Comparison of ENCODE assay signal across 8 cellular contexts in genomic region chr12:47079894-47080724, GRCh38. TPM values are rescaled to one million over a fixed set of nuclear protein-coding genes. Genes with fewer than 3 reads are reported as not detected.
DNase-seq lines count a peak whose midpoint lies in the region; ATAC-seq and TF ChIP-seq lines count a peak whose summit lies in the region.

AMIGO2 (minus strand) TSS chr12:47079959; CDS start chr12:47079002, 957 bp downstream.

- H2AFZ ChIP-seq in H9 (ENCODE audit: low read length): peak within 1 kb of the TSS; percentile 34
- H2AFZ ChIP-seq in OCI-LY1 (ENCODE audit: low read length): peak within 1 kb of the TSS; percentile 83; the same call in 1 of the 2 replicates
- H2AFZ ChIP-seq in neural cell (ENCODE audit: low read depth, low read length): peak within 1 kb of the TSS; percentile 7

- TF ChIP-seq CTCF in H9 (conservative IDR thresholded peaks at IDR 0.05) (no peak), OCI-LY1 (IDR thresholded peaks at IDR 0.05; ENCODE audit: low read length) (no peak), foreskin keratinocyte (conservative IDR thresholded peaks at IDR 0.05) (no peak), neural cell (IDR thresholded peaks at IDR 0.05; ENCODE audit: poor library complexity, severe bottlenecking) (no peak), type B pancreatic cell (conservative IDR thresholded peaks at IDR 0.05) (no peak)

- intact Hi-C loops in activated T-helper 2 cell treated with anti-CD3 and anti-CD28 coated beads, Interferon-gamma antibody, Interleukin-2, Interleukin-4, amounts not matched to agents 10 μg/mL and 5 μg/mL and 100 μg/mL, durations not matched to agents 14 hours and 24 hours and 36 hours (cut with micrococcal nuclease): loop anchor here (1.0 to 5.0 kb wide), 5 partner anchors 67 to 627 kb away; partner anchors contain the start of gene RPAP3

- no peak within 1 kb of the TSS for H3K56ac ChIP-seq in H9 (ENCODE audit: insufficient read length, low read depth, low read length)

- H3K4me1 ChIP-seq in H9 (ENCODE audit: insufficient read depth, low read length) (no peaks in the 10 kb centered on the region; the same call in 1 of the 2 replicates), OCI-LY1 (ENCODE audit: insufficient read depth, low read length, severe bottlenecking) (peaks cover 79% of the 10 kb centered on the region), foreskin keratinocyte (peaks cover 55% of the 10 kb centered on the region)

- H3K36me3 ChIP-seq in OCI-LY1 (ENCODE audit: insufficient read depth, low read length): 0 out of 2 replicates have a peak, but pooled peaks cover 6% of the 10 kb centered on the region
- no peaks in the 10 kb centered on the region for H3K36me3 ChIP-seq in neural cell (ENCODE audit: insufficient read depth, low read length)

- no peak within 1 kb of the TSS for H3K14ac ChIP-seq in H9 (ENCODE audit: insufficient read depth, low read length)

- peak; percentile 32 for ATAC-seq in foreskin keratinocyte

- H2BK12ac ChIP-seq in H9 (ENCODE audit: insufficient read length, low read depth, low read length): no peak within 1 kb of the TSS

- H3K36me3 Mint-ChIP-seq in H9 (ENCODE audit: insufficient read depth in 1 of 3, low read depth in 3 of 3): peaks cover 0 to 5% (median 2%) of the 10 kb centered on the region in 3 experiments; a peak in 3 of 7 replicates
- H3K36me3 Mint-ChIP-seq in activated T-helper 2 cell treated with anti-CD3 and anti-CD28 coated beads, Interferon-gamma antibody, Interleukin-2, Interleukin-4, amounts not matched to agents 10 μg/mL and 5 μg/mL and 100 μg/mL, durations not matched to agents 14 hours and 24 hours and 36 hours (ENCODE audit: low read depth): peaks cover 34% of the 10 kb centered on the region
- H3K36me3 Mint-ChIP-seq in type B pancreatic cell: peaks cover 3% of the 10 kb centered on the region

- H2BK5ac ChIP-seq in H9 (ENCODE audit: insufficient read length, low read length): no peak within 1 kb of the TSS

- no CpG with 5 or more reads among the region's 59 CpGs for WGBS in H9 (ENCODE audit: extremely low coverage, insufficient read length, low lambda C conversion rate)

- peak within 1 kb of the TSS; percentile 43 for H3K9ac ChIP-seq in H9 (ENCODE audit: extremely low read depth, insufficient read length, low read length)
- H3K9ac ChIP-seq in OCI-LY1 (ENCODE audit: low read length): peak within 1 kb of the TSS; percentile 75
- peak within 1 kb of the TSS; percentile 44 for H3K9ac ChIP-seq in neural cell (ENCODE audit: low read length)

- H3K9me2 ChIP-seq in OCI-LY1 (ENCODE audit: low read depth, low read length): no peaks in the 10 kb centered on the region
- no peaks in the 10 kb centered on the region for H3K9me2 ChIP-seq in neural cell (ENCODE audit: insufficient read depth, low read length)

- peaks cover 13% of the 10 kb centered on the region for H3K23me2 ChIP-seq in H9 (ENCODE audit: insufficient read length, low read depth, low read length, poor library complexity, severe bottlenecking)

- H3K4me3 ChIP-seq in OCI-LY1 (ENCODE audit: low read depth, low read length, poor library complexity, severe bottlenecking) (peak within 1 kb of the TSS; percentile 82), neural cell (ENCODE audit: low read length) (peak within 1 kb of the TSS; percentile 76)

- H3K4me1 Mint-ChIP-seq in H9 (peaks cover 32 to 54% of the 10 kb centered on the region in 2 experiments), type B pancreatic cell (ENCODE audit: unreplicated experiment) (peaks cover 30% of the 10 kb centered on the region)
- peaks cover 68% of the 10 kb centered on the region for H3K4me1 Mint-ChIP-seq in activated T-helper 2 cell treated with anti-CD3 and anti-CD28 coated beads, Interferon-gamma antibody, Interleukin-2, Interleukin-4, amounts not matched to agents 10 μg/mL and 5 μg/mL and 100 μg/mL, durations not matched to agents 14 hours and 24 hours and 36 hours (ENCODE audit: low read depth)

- no peak for TF ChIP-seq RAD21 in neural cell (conservative IDR thresholded peaks at IDR 0.05)

- H3K79me1 ChIP-seq in H9 (ENCODE audit: insufficient read depth, low read depth, low read length, poor library complexity, severe bottlenecking): no peaks in the 10 kb centered on the region

- no peak within 1 kb of the TSS for H3K23ac ChIP-seq in H9 (ENCODE audit: insufficient read length, low read depth, low read length)

- H4K20me1 ChIP-seq in H9 (ENCODE audit: control insufficient read depth, insufficient read depth, insufficient read length): no peaks in the 10 kb centered on the region
- H4K20me1 ChIP-seq in OCI-LY1 (ENCODE audit: insufficient read depth, low read length): no peaks in the 10 kb centered on the region
- H4K20me1 ChIP-seq in neural cell (ENCODE audit: insufficient read depth): no peaks in the 10 kb centered on the region

- H4K8ac ChIP-seq in H9 (replicated peaks; ENCODE audit: insufficient read length, low read depth, low read length): no peak within 1 kb of the TSS

- peak within 1 kb of the TSS; percentile 87 for H3K4me2 ChIP-seq in H9 (ENCODE audit: insufficient read depth, insufficient read length, low read length)
- H3K4me2 ChIP-seq in OCI-LY1 (ENCODE audit: low read length): peak within 1 kb of the TSS; percentile 95
- peak within 1 kb of the TSS; percentile 22 for H3K4me2 ChIP-seq in neural cell (ENCODE audit: low read length)

- no peak within 1 kb of the TSS for H2AK5ac ChIP-seq in H9 (ENCODE audit: insufficient read length, low read length)

- no peak within 1 kb of the TSS for H2BK15ac ChIP-seq in H9 (ENCODE audit: low read depth, low read length)

- no peak within 1 kb of the TSS for H3K27ac ChIP-seq in H9 (ENCODE audit: insufficient read length, low read depth, low read length)
- peak within 1 kb of the TSS; percentile 78 for H3K27ac ChIP-seq in OCI-LY1 (ENCODE audit: low read depth, low read length, poor library complexity, severe bottlenecking)
- peak within 1 kb of the TSS; percentile 65 for H3K27ac ChIP-seq in foreskin keratinocyte
- H3K27ac ChIP-seq in neural cell (ENCODE audit: low read length): no peak within 1 kb of the TSS

- H3K9me3 Mint-ChIP-seq in H9 (no peaks in the 10 kb centered on the region), type B pancreatic cell (no peaks in the 10 kb centered on the region)
- no peaks in the 10 kb centered on the region for H3K9me3 Mint-ChIP-seq in activated T-helper 2 cell treated with anti-CD3 and anti-CD28 coated beads, Interferon-gamma antibody, Interleukin-2, Interleukin-4, amounts not matched to agents 10 μg/mL and 5 μg/mL and 100 μg/mL, durations not matched to agents 14 hours and 24 hours and 36 hours

- H3K4me3 Mint-ChIP-seq in H9 (peak within 1 kb of the TSS; percentile 82 to 84), type B pancreatic cell (peak within 1 kb of the TSS; percentile 93)
- peak within 1 kb of the TSS; percentile 97 for H3K4me3 Mint-ChIP-seq in activated T-helper 2 cell treated with anti-CD3 and anti-CD28 coated beads, Interferon-gamma antibody, Interleukin-2, Interleukin-4, amounts not matched to agents 10 μg/mL and 5 μg/mL and 100 μg/mL, durations not matched to agents 14 hours and 24 hours and 36 hours (ENCODE audit: low read depth)

- H3K27me3 ChIP-seq in H9 (ENCODE audit: insufficient read depth, low read length) (peaks cover 4% of the 10 kb centered on the region; the same call in 1 of the 2 replicates), OCI-LY1 (ENCODE audit: insufficient read depth, low read length) (no peaks in the 10 kb centered on the region), foreskin keratinocyte (no peaks in the 10 kb centered on the region), neural cell (ENCODE audit: insufficient read depth, low read depth, low read length) (peaks cover 27% of the 10 kb centered on the region)

- H3K79me2 ChIP-seq in H9 (ENCODE audit: insufficient read depth, low read length): no peaks in the 10 kb centered on the region
- H3K79me2 ChIP-seq in OCI-LY1 (ENCODE audit: insufficient read depth, low read length): no peaks in the 10 kb centered on the region
- no peaks in the 10 kb centered on the region for H3K79me2 ChIP-seq in neural cell (replicated peaks; ENCODE audit: insufficient read depth, low read length)

- H2BK120ac ChIP-seq in H9 (ENCODE audit: low read depth, low read length, poor library complexity, severe bottlenecking): no peak within 1 kb of the TSS

- H3K18ac ChIP-seq in H9 (ENCODE audit: insufficient read length, low read depth, low read length): no peak within 1 kb of the TSS

- H3T11ph ChIP-seq in H9 (ENCODE audit: low read length): no peak within 1 kb of the TSS

- TF ChIP-seq EP300 in neural cell (conservative IDR thresholded peaks at IDR 0.05; ENCODE audit: poor library complexity, severe bottlenecking): no peak

- no peak within 1 kb of the TSS for H2BK20ac ChIP-seq in H9 (ENCODE audit: low read depth, low read length, poor library complexity, severe bottlenecking)

- H3F3A ChIP-seq in OCI-LY1 (ENCODE audit: insufficient read depth, low read length): peaks cover 9% of the 10 kb centered on the region
- H3F3A ChIP-seq in neural cell (ENCODE audit: insufficient read depth, low read length, poor library complexity, severe bottlenecking): no peaks in the 10 kb centered on the region

- H3K27ac Mint-ChIP-seq in H9: peak within 1 kb of the TSS in 2 of 3 experiments; percentile 13 to 71; a peak in 1 of 7 replicates
- H3K27ac Mint-ChIP-seq in activated T-helper 2 cell treated with anti-CD3 and anti-CD28 coated beads, Interferon-gamma antibody, Interleukin-2, Interleukin-4, amounts not matched to agents 10 μg/mL and 5 μg/mL and 100 μg/mL, durations not matched to agents 14 hours and 24 hours and 36 hours: peak within 1 kb of the TSS; percentile 95
- H3K27ac Mint-ChIP-seq in type B pancreatic cell: peak within 1 kb of the TSS; percentile 48

- H3K27me3 Mint-ChIP-seq in H9 (ENCODE audit: low read depth) (peaks cover 19% of the 10 kb centered on the region), type B pancreatic cell (peaks cover 56% of the 10 kb centered on the region)
- H3K27me3 Mint-ChIP-seq in activated T-helper 2 cell treated with anti-CD3 and anti-CD28 coated beads, Interferon-gamma antibody, Interleukin-2, Interleukin-4, amounts not matched to agents 10 μg/mL and 5 μg/mL and 100 μg/mL, durations not matched to agents 14 hours and 24 hours and 36 hours (ENCODE audit: low read depth): no peaks in the 10 kb centered on the region

- H4K5ac ChIP-seq in H9 (ENCODE audit: insufficient read length, low read depth, low read length): no peak within 1 kb of the TSS

- no peaks in the 10 kb centered on the region for H3K9me3 ChIP-seq in H9 (ENCODE audit: control insufficient read depth, low read depth, low read length)
- H3K9me3 ChIP-seq in OCI-LY1 (ENCODE audit: low read length): no peaks in the 10 kb centered on the region
- H3K9me3 ChIP-seq in neural cell (ENCODE audit: low read length): no peaks in the 10 kb centered on the region

- no peak within 1 kb of the TSS for H3K4ac ChIP-seq in H9 (ENCODE audit: low read depth, low read length)

- no peak within 1 kb of the TSS for H4K91ac ChIP-seq in H9 (ENCODE audit: insufficient read length, low read depth, low read length)

- DNase-seq in DMS153 (lab: John Stamatoyannopoulos, UW): peak; percentile 55
- DNase-seq in H9: peak; percentile 65
- DNase-seq in activated T-helper 2 cell treated with anti-CD3 and anti-CD28 coated beads, Interferon-gamma antibody, Interleukin-2, Interleukin-4, amounts not matched to agents 10 μg/mL and 5 μg/mL and 100 μg/mL, durations not matched to agents 14 hours and 24 hours and 36 hours (ENCODE audit: low spot score): peak; percentile 28
- peak in 1 of 2 donors; percentile 79 for DNase-seq in foreskin keratinocyte
- DNase-seq in type B pancreatic cell (ENCODE audit: extremely low spot score, unreplicated experiment): peak; percentile 69
- no peak for DNase-seq in NCI-H146 treated with DMSO at 0.1 percent for 48 hours (lab: John Stamatoyannopoulos, UW; ENCODE audit: unreplicated experiment)

RNA-seq across cellular contexts. Expression of gene AMIGO2, which starts in this region (rescaled TPM):
- total RNA-seq in H9 (2021) (8.4 and 8.6 TPM in 2 replicates), foreskin keratinocyte (68.7 and 92.9 TPM in 2 replicates), type B pancreatic cell (ENCODE audit: low replicate concordance) (4.8 and 9.3 TPM in 2 replicates)
- 10.7 and 11.1 TPM in 2 replicates for total RNA-seq in activated T-helper 2 cell treated with anti-CD3 and anti-CD28 coated beads, Interferon-gamma antibody, Interleukin-2, Interleukin-4, amounts not matched to agents 10 μg/mL and 5 μg/mL and 100 μg/mL, durations not matched to agents 14 hours and 24 hours and 36 hours
- polyA plus RNA-seq in foreskin keratinocyte (42.7 and 48.4 TPM in 2 replicates), neural cell (3.1 and 3.6 TPM in 2 replicates)
- 3.2 and 4.5 TPM in 2 replicates for polyA minus RNA-seq in neural cell

Comparison
In these comparisons a context has a peak if more than half of its experiments do, and no peak if none do; other contexts are left out.
1. H2AFZ ChIP-seq: peak in every context shown above with its lines; median percentile 83 in OCI-LY1; 34 in H9; 7 in neural cell.
2. H3K27ac ChIP-seq: peak in OCI-LY1 (single experiment) and foreskin keratinocyte (single experiment); none in H9 (single experiment) and neural cell (single experiment).
3. H3K4me2 ChIP-seq: peak in every context shown above with its lines; median percentile 95 in OCI-LY1; 87 in H9; 22 in neural cell.
4. H3K27ac Mint-ChIP-seq: peak in every context shown above with its lines; median percentile 95 in activated T-helper 2 cell treated with anti-CD3 and anti-CD28 coated beads, Interferon-gamma antibody, Interleukin-2, Interleukin-4, amounts not matched to agents 10 μg/mL and 5 μg/mL and 100 μg/mL, durations not matched to agents 14 hours and 24 hours and 36 hours; 48 in type B pancreatic cell; 42 in H9.
5. Peak in every context shown above with its lines, with median percentiles within 50 percentile points of each other: H3K9ac ChIP-seq and H3K4me3 Mint-ChIP-seq.